Comparison of ENCODE assay signal across 1 cellular context in the genomic region with DNA sequence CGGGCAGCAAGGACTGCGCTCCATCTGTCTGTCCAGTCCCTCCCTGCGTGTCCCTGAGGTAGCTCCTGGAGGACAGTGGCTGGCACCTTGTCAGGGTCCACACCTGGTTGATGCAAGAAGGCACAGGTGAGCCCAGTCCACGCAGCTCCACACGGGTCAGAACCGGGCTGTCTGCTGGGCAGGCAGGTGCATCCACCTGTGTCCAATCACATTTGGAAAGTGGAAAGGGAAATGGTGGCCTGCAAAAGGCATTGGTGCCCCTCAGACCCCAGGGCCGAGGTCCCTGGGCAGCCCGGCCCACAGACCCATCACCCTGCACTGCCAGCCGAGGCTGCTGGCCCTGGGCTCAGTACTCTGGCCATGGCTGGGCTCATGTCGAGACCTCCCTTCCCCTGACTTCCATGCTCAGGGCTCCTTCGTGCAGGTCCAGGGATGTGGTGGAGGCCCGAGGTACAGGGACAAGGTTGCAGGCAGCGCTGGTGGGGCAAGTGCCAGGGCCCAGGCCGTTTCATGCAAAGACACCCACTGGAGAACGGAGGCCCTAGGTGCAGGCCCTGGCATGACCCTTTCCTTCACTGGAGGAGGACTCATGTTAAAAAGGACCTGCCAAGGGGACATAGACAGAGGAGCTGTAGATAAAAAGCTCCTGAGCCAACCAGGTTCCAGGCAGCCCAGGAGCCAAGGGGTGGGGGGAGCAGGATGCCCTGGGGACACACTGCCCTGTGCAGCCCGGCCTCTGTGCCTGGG.
TF ChIP-seq lines count a peak whose summit lies in the region.

No MANE protein-coding gene starts in this region.

TF ChIP-seq in GM23338, 12 proteins besides CTCF, POLR2A, EP300 and RAD21:
- TF ChIP-seq, protein P1, sequence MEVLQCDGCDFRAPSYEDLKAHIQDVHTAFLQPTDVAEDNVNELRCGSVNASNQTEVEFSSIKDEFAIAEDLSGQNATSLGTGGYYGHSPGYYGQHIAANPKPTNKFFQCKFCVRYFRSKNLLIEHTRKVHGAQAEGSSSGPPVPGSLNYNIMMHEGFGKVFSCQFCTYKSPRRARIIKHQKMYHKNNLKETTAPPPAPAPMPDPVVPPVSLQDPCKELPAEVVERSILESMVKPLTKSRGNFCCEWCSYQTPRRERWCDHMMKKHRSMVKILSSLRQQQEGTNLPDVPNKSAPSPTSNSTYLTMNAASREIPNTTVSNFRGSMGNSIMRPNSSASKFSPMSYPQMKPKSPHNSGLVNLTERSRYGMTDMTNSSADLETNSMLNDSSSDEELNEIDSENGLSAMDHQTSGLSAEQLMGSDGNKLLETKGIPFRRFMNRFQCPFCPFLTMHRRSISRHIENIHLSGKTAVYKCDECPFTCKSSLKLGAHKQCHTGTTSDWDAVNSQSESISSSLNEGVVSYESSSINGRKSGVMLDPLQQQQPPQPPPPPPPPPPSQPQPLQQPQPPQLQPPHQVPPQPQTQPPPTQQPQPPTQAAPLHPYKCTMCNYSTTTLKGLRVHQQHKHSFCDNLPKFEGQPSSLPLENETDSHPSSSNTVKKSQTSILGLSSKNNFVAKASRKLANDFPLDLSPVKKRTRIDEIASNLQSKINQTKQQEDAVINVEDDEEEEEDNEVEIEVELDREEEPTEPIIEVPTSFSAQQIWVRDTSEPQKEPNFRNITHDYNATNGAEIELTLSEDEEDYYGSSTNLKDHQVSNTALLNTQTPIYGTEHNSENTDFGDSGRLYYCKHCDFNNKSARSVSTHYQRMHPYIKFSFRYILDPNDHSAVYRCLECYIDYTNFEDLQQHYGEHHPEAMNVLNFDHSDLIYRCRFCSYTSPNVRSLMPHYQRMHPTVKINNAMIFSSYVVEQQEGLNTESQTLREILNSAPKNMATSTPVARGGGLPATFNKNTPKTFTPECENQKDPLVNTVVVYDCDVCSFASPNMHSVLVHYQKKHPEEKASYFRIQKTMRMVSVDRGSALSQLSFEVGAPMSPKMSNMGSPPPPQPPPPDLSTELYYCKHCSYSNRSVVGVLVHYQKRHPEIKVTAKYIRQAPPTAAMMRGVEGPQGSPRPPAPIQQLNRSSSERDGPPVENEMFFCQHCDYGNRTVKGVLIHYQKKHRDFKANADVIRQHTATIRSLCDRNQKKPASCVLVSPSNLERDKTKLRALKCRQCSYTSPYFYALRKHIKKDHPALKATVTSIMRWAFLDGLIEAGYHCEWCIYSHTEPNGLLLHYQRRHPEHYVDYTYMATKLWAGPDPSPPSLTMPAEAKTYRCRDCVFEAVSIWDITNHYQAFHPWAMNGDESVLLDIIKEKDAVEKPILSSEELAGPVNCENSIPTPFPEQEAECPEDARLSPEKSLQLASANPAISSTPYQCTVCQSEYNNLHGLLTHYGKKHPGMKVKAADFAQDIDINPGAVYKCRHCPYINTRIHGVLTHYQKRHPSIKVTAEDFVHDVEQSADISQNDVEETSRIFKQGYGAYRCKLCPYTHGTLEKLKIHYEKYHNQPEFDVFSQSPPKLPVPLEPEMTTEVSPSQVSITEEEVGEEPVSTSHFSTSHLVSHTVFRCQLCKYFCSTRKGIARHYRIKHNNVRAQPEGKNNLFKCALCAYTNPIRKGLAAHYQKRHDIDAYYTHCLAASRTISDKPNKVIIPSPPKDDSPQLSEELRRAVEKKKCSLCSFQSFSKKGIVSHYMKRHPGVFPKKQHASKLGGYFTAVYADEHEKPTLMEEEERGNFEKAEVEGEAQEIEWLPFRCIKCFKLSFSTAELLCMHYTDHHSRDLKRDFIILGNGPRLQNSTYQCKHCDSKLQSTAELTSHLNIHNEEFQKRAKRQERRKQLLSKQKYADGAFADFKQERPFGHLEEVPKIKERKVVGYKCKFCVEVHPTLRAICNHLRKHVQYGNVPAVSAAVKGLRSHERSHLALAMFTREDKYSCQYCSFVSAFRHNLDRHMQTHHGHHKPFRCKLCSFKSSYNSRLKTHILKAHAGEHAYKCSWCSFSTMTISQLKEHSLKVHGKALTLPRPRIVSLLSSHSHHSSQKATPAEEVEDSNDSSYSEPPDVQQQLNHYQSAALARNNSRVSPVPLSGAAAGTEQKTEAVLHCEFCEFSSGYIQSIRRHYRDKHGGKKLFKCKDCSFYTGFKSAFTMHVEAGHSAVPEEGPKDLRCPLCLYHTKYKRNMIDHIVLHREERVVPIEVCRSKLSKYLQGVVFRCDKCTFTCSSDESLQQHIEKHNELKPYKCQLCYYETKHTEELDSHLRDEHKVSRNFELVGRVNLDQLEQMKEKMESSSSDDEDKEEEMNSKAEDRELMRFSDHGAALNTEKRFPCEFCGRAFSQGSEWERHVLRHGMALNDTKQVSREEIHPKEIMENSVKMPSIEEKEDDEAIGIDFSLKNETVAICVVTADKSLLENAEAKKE (CRISPR knock-in tag; IDR thresholded peaks at IDR 0.05): no peak
- TF ChIP-seq EZH2phosphoT487 (IDR thresholded peaks at IDR 0.05; ENCODE audit: unreplicated experiment): no peak
